ENCODE assay signal across 10 cellular contexts in genomic region chr19:34049944-34050343, GRCh38.
"Had no signal": no experiment of that assay in that cellular context is flagged by ENCODE, and none has a peak within 500 bp of the region (broad histone marks: within the 10 kb centered on the region; RNA-seq: fewer than 3 reads in every experiment).

No MANE protein-coding gene starts in this region.

- ATAC-seq: GM23338, HCT116 had no signal

- DNase-seq: GM23248, GOT3, H7, H9, HCEC 1CT, HFFc6 had no signal

- H3K9ac ChIP-seq: GM23248 had no signal

- H3K4me2 ChIP-seq: GM23338 had no signal

- H2AFZ ChIP-seq: GM23248, GM23338 had no signal

- H3K27ac ChIP-seq: GM23248 had no signal

- FAIRE-seq: H1, H54 had no signal

- H3K4me3 ChIP-seq: GM23248, GM23338 had no signal
